ENCODE assay signal across 10 cellular contexts in the genomic region with DNA sequence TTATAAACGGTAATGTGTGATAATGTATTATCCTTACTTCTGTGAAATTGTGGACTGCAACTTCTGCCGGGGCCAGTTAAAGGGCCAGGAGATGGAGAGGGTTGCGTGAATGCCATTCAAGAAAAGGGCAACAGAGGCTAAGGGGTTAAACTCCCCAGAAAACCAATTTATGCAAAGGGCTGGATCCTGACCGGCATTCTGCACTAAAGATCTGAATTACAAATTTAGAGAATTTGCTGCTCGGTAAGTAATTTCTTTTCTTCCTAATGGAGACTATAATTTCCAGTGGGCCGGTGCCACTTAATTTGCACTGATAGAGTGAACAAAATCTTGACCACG.
DNase-seq lines count a peak whose midpoint lies in the region; ATAC-seq and TF ChIP-seq lines count a peak whose summit lies in the region.
"Had no signal": no experiment of that assay in that cellular context is flagged by ENCODE, and none has a peak within 500 bp of the region (broad histone marks: within the 10 kb centered on the region; RNA-seq: fewer than 3 reads in every experiment).

No MANE protein-coding gene starts in this region.

- no peaks in the 10 kb centered on the region for H4K20me1 ChIP-seq in mammary epithelial cell (ENCODE audit: insufficient read depth, low read length)

- ATAC-seq in GM19397 (IDR thresholded peaks at IDR 0.05; ENCODE audit: unreplicated experiment): no peak

- H3K79me2 ChIP-seq in mammary epithelial cell (ENCODE audit: insufficient read depth, low read length): no peaks in the 10 kb centered on the region

- H2AFZ ChIP-seq in mammary epithelial cell (ENCODE audit: low read depth, low read length): peak overlapping the region; percentile 66

- TF ChIP-seq CTCF in mammary epithelial cell (conservative IDR thresholded peaks at IDR 0.05 in 1 of 2, IDR thresholded peaks at IDR 0.05 in 1 of 2; ENCODE audit: extremely low read depth in 1 of 2, insufficient read depth in 1 of 2, low read depth in 1 of 2, low read length in 2 of 2): no peak
- no peak for TF ChIP-seq CTCF in breast epithelium (IDR thresholded peaks at IDR 0.05)
- TF ChIP-seq CTCF in type B pancreatic cell (conservative IDR thresholded peaks at IDR 0.05): no peak

- H3K36me3 ChIP-seq in mammary epithelial cell (ENCODE audit: insufficient read depth, low read length): no peaks in the 10 kb centered on the region
- H3K36me3 ChIP-seq in breast epithelium: no peaks in the 10 kb centered on the region
- H3K36me3 ChIP-seq in muscle layer of colon (ENCODE audit: insufficient read depth, low read length): no peaks in the 10 kb centered on the region
- H3K36me3 ChIP-seq: ascending aorta had no signal

- peak overlapping the region; percentile 87 for H3K27ac Mint-ChIP-seq in type B pancreatic cell

- CTCF ChIA-PET in mammary epithelial cell (lab: Charles Lee; ENCODE audit: low non-redundant PET): interaction anchor here (0.6 to 1.1 kb wide), 4 partner anchors 129 to 372 kb away, joined by 3 to 15 read pairs (median 4); no protein-coding TSS in a partner anchor

- no TSS peak for BruUV-seq in mammary epithelial cell (replicated peaks; lab: Mats Ljungman, UMichigan)

- H3K4me1 Mint-ChIP-seq in type B pancreatic cell (ENCODE audit: unreplicated experiment): peaks cover 29% of the 10 kb centered on the region

- H3K9me3 ChIP-seq in mammary epithelial cell (replicated peaks; ENCODE audit: insufficient read depth, low read length): no peaks in the 10 kb centered on the region
- H3K9me3 ChIP-seq in breast epithelium: no peaks in the 10 kb centered on the region
- H3K9me3 ChIP-seq in muscle layer of colon (ENCODE audit: low read length): no peaks in the 10 kb centered on the region
- H3K9me3 ChIP-seq: ascending aorta had no signal

- H3K4me3 Mint-ChIP-seq in type B pancreatic cell: peak overlapping the region; percentile 37

- no peaks in the 10 kb centered on the region for H3K27me3 Mint-ChIP-seq in type B pancreatic cell

- no peaks in the 10 kb centered on the region for H3K36me3 Mint-ChIP-seq in type B pancreatic cell

- dilution Hi-C loops in mammary epithelial cell (cut with HindIII; ENCODE audit: low sequenced_read_pairs): loop anchor here (5.0 kb wide), 1 partner anchor 33 kb away; no protein-coding TSS in a partner anchor

- H3K4me1 ChIP-seq in mammary epithelial cell (ENCODE audit: insufficient read depth, low read length) (peaks cover 28% of the 10 kb centered on the region), breast epithelium (peaks cover 0 to 11% of the 10 kb centered on the region in 2 donors), muscle layer of colon (ENCODE audit: insufficient read depth, low read length) (peaks cover 36% of the 10 kb centered on the region)

- no peak overlapping the region for H3K9ac ChIP-seq in mammary epithelial cell (ENCODE audit: insufficient read depth, low read length)
- no peak overlapping the region for H3K9ac ChIP-seq in muscle layer of colon (ENCODE audit: low read length)

- intact Hi-C loops in mammary epithelial cell (cut with micrococcal nuclease): loop anchor here (1.0 to 10.0 kb wide), 6 partner anchors 111 to 966 kb away; partner anchors contain the start of gene TSHZ2
- intact Hi-C loops in breast epithelium (cut with DNase I; ENCODE audit: low total_unique reads): loop anchor here (10.0 kb wide), 1 partner anchor 366 kb away; no protein-coding TSS in a partner anchor

- no peak overlapping the region for H3K4me2 ChIP-seq in mammary epithelial cell (ENCODE audit: insufficient read depth, low read depth, low read length)

- TF ChIP-seq POLR2A in breast epithelium (IDR thresholded peaks at IDR 0.05): no peak

- in situ Hi-C loops in mammary epithelial cell (cut with MboI; ENCODE audit: low sequenced_read_pairs in 2 of 2): loop anchor here in 1 of 2 donors (5.0 to 10.0 kb wide), 3 partner anchors 124 to 363 kb away; partner anchors contain the start of gene PFDN4

- peak overlapping the region; percentile 82 for H3K27ac ChIP-seq in mammary epithelial cell (ENCODE audit: insufficient read depth, low read depth, low read length)
- peak overlapping the region in 1 of 2 donors; percentile 66 for H3K27ac ChIP-seq in breast epithelium
- peak overlapping the region; percentile 46 for H3K27ac ChIP-seq in caudate nucleus (ENCODE audit: low read depth, low read length)
- H3K27ac ChIP-seq in muscle layer of colon (ENCODE audit: low read depth, low read length): peak overlapping the region; percentile 30

- H3K27me3 ChIP-seq in mammary epithelial cell (ENCODE audit: insufficient read depth, low read length) (no peaks in the 10 kb centered on the region), breast epithelium (no peaks in the 10 kb centered on the region), muscle layer of colon (ENCODE audit: control insufficient read depth in 1 of 2, insufficient read depth in 2 of 2, low read length in 2 of 2) (no peaks in the 10 kb centered on the region)
- H3K27me3 ChIP-seq: ascending aorta had no signal

- H3K4me3 ChIP-seq in mammary epithelial cell (replicated peaks in 1 of 3; ENCODE audit: insufficient read depth in 1 of 3, low read depth in 2 of 3, low read length in 3 of 3): no peak overlapping the region
- H3K4me3 ChIP-seq in breast epithelium: no peak overlapping the region
- no peak overlapping the region for H3K4me3 ChIP-seq in muscle layer of colon (ENCODE audit: low read depth in 1 of 2, low read length in 2 of 2)

- DNase-seq in mammary epithelial cell (no peak), breast epithelium (ENCODE audit: low spot score in 2 of 2) (no peak), caudate nucleus (lab: John Stamatoyannopoulos, UW) (no peak), type B pancreatic cell (ENCODE audit: extremely low spot score, unreplicated experiment) (no peak), SK-N-DZ (ENCODE audit: low spot score) (no peak)
- no peak for DNase-seq in activated effector memory CD4-positive, alpha-beta T cell treated with anti-CD3 and anti-CD28 coated beads, Interleukin-2, amount 50 U/mL, for 16 hours
- DNase-seq: NCI-H748 treated with DMSO at 0.1 percent for 48 hours had no signal

- H3K9me3 Mint-ChIP-seq in type B pancreatic cell: no peaks in the 10 kb centered on the region

- 78% methylated on average over 7 of the region's 7 CpGs for WGBS in mammary epithelial cell (ENCODE audit: low coverage, missing lambda C conversion rate)
